In the genomic region with DNA sequence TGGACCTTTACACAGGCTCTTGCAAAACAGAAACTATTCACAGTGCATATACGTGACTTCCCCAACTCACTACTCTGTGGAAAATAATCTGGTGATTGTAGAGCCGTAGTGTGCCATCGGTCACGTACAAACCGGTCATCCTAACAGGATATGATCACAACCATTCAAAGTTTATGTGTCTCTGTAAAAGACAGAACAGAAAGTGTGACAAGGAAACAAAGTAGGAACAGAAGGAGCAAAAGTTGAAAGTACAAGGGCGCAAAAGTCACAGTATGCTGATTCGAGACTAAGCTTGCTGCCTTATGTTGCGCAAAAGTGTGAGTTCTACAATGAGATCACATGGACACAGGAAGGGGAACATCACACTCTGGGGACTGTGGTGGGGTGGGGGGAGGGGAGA, we compare ENCODE assay signal across 21 cellular contexts. TPM values are rescaled to one million over a fixed set of nuclear protein-coding genes. Genes with fewer than 3 reads are reported as not detected.
DNase-seq lines count a peak whose midpoint lies in the region; ATAC-seq, FAIRE-seq and TF ChIP-seq lines count a peak whose summit lies in the region.
"Had no signal": no experiment of that assay in that cellular context is flagged by ENCODE, and none has a peak within 500 bp of the region (broad histone marks: within the 10 kb centered on the region; RNA-seq: fewer than 3 reads in every experiment).

No MANE protein-coding gene starts in this region.

- no peak overlapping the region for H3K27ac ChIP-seq in osteoblast (ENCODE audit: low read depth, low read length)
- H3K27ac ChIP-seq in Karpas-422 (ENCODE audit: low read length): no peak overlapping the region
- H3K27ac ChIP-seq: SJSA1 had no signal

- H3K4me2 ChIP-seq in osteoblast (ENCODE audit: insufficient read depth, low read length) (no peak overlapping the region), Karpas-422 (ENCODE audit: low read depth, low read length, poor library complexity, severe bottlenecking) (no peak overlapping the region)

- no peak for FAIRE-seq in H54 (lab: Jason Lieb, UNC)
- FAIRE-seq: colon, keratinocyte had no signal

- TF ChIP-seq CTCF in osteoblast (IDR thresholded peaks at IDR 0.05; ENCODE audit: extremely low read depth, low read depth, low read length): no peak

- H3K36me3 ChIP-seq in osteoblast (ENCODE audit: insufficient read depth, low read length) (no peaks in the 10 kb centered on the region), Karpas-422 (ENCODE audit: insufficient read depth, low read length) (no peaks in the 10 kb centered on the region)
- H3K36me3 ChIP-seq: SJSA1, thoracic aorta had no signal

- H3K4me1 ChIP-seq in osteoblast (ENCODE audit: insufficient read depth, low read length) (no peaks in the 10 kb centered on the region), Karpas-422 (ENCODE audit: low read length) (peaks cover 4% of the 10 kb centered on the region)
- H3K4me1 ChIP-seq: SJSA1 had no signal

- no peak for TF ChIP-seq POLR2A in H54 (IDR thresholded peaks at IDR 0.05; ENCODE audit: low read depth, low read length)

- H4K20me1 ChIP-seq in osteoblast (ENCODE audit: insufficient read depth, low read length): no peaks in the 10 kb centered on the region
- H4K20me1 ChIP-seq in Karpas-422 (ENCODE audit: insufficient read depth, low read depth, low read length): no peaks in the 10 kb centered on the region

- H3K4me3 ChIP-seq in osteoblast (ENCODE audit: insufficient read depth, low read length) (no peak overlapping the region), Karpas-422 (ENCODE audit: low read length) (no peak overlapping the region)
- H3K4me3 ChIP-seq: body of pancreas, SJSA1, thoracic aorta had no signal

- ATAC-seq in left ventricle myocardium superior (peak; percentile 60), HG03097 (IDR thresholded peaks at IDR 0.05; ENCODE audit: low FRiP score, unreplicated experiment) (no peak)
- ATAC-seq: body of pancreas; stimulated activated effector memory CD8-positive, alpha-beta T cell treated with anti-CD3 and anti-CD28 coated beads, Interleukin-12 subunit alpha, Interleukin-12 subunit beta, amount 100 ng/mL, for 72 hours had no signal

- DNase-seq in GF-D8 (lab: John Stamatoyannopoulos, UW) (peak; percentile 5), NOMO-1 treated with dmso at 0.1 percent for 144 hours (lab: John Stamatoyannopoulos, UW; ENCODE audit: unreplicated experiment) (peak; percentile 52), left ventricle myocardium superior (no peak), osteoblast (ENCODE audit: insufficient read length, low spot score, missing footprints) (no peak), Karpas-422 (no peak), H54 (ENCODE audit: insufficient read length, low spot score) (no peak)
- no peak for DNase-seq in activated CD4-positive, alpha-beta T cell treated with anti-CD3 and anti-CD28 coated beads for 4 hours
- DNase-seq: DND-41, NCI-H1092, NCI-H2029 treated with DMSO at 0.1 percent for 48 hours, retina had no signal

- H3K9me3 ChIP-seq in osteoblast (ENCODE audit: low read depth, low read length) (no peaks in the 10 kb centered on the region), Karpas-422 (ENCODE audit: low read length) (no peaks in the 10 kb centered on the region)
- H3K9me3 ChIP-seq: body of pancreas, SJSA1, thoracic aorta had no signal

- intact Hi-C loops in left ventricle myocardium superior (cut with micrococcal nuclease): loop anchor here (5.0 kb wide), 1 partner anchor 361 kb away; no protein-coding TSS in a partner anchor

- H2AFZ ChIP-seq in osteoblast (ENCODE audit: low read length) (peak overlapping the region; percentile 21), Karpas-422 (ENCODE audit: low read length) (no peak overlapping the region)

- H3K9ac ChIP-seq in Karpas-422 (ENCODE audit: low read length): no peak overlapping the region

- H3K79me2 ChIP-seq in osteoblast (ENCODE audit: insufficient read depth, low read length): no peaks in the 10 kb centered on the region
- H3K79me2 ChIP-seq in Karpas-422 (ENCODE audit: low read length): no peaks in the 10 kb centered on the region

- no peaks in the 10 kb centered on the region for H3K9me2 ChIP-seq in Karpas-422 (replicated peaks; ENCODE audit: insufficient read depth, low read length)

- peaks cover 5% of the 10 kb centered on the region for H3K27me3 ChIP-seq in osteoblast (ENCODE audit: insufficient read depth, low read length)
- H3K27me3 ChIP-seq in Karpas-422 (ENCODE audit: low read length): no peaks in the 10 kb centered on the region
- H3K27me3 ChIP-seq: body of pancreas, SJSA1 had no signal

RNA-seq across cellular contexts. Expression of a gene that starts 18.6 kb away (rescaled TPM):
- total RNA-seq in left ventricle myocardium superior (not detected), osteoblast (not detected in 2 replicates)
- total RNA-seq in Karpas-422 (2014; rRNA removed; shearing (Covaris generic); ENCODE audit: low replicate concordance): not detected in 2 replicates
- total RNA-seq: activated T-helper 1 cell treated with anti-CD3 and anti-CD28 coated beads, Interleukin-12 subunit alpha, Interleukin-12 subunit beta, Interleukin-2, Interleukin-4 antibody, amounts not matched to agents 30 ng/mL and 10 ng/mL and 1 ng/mL, durations not matched to agents 14 hours and 24 hours and 36 hours; body of pancreas; NCI-H460; OCI-LY7; thoracic aorta had no signal

RNA-seq across cellular contexts. Expression of a gene that starts 52.0 kb away (rescaled TPM):
- total RNA-seq in left ventricle myocardium superior (not detected), osteoblast (14.4 and 15.6 TPM in 2 replicates)
- total RNA-seq in Karpas-422 (2014; rRNA removed; shearing (Covaris generic); ENCODE audit: low replicate concordance): not detected in 2 replicates
- total RNA-seq: activated T-helper 1 cell treated with anti-CD3 and anti-CD28 coated beads, Interleukin-12 subunit alpha, Interleukin-12 subunit beta, Interleukin-2, Interleukin-4 antibody, amounts not matched to agents 30 ng/mL and 10 ng/mL and 1 ng/mL, durations not matched to agents 14 hours and 24 hours and 36 hours; body of pancreas; NCI-H460; thoracic aorta had no signal

Comparison
In these comparisons a context has a peak if more than half of its experiments do, and no peak if none do; other contexts are left out.
1. DNase-seq: peak in GF-D8 (single experiment) and NOMO-1 treated with dmso at 0.1 percent for 144 hours (single experiment); none in left ventricle myocardium superior (single experiment), osteoblast (single experiment), activated CD4-positive, alpha-beta T cell treated with anti-CD3 and anti-CD28 coated beads for 4 hours (0 of 2), Karpas-422 (single experiment) and H54 (single experiment).
2. RNA of a gene that starts 52.0 kb away (total RNA-seq): 14.4 to 15.6 TPM in osteoblast; not detected in left ventricle myocardium superior (single experiment) and not detected in Karpas-422; every median in the first group is over 10 times any median in the second.